ENCODE assay signal across 1 cellular context in genomic region chr2:18559941-18560796, GRCh38.
TF ChIP-seq lines count a peak whose summit lies in the region.

TSS of gene RDH14 (minus strand) at chr2:18560653. CDS start at chr2:18560572, 81 bp downstream.

TF ChIP-seq in GM12878, 131 proteins besides CTCF, POLR2A, EP300 and RAD21 (continued from another document and continues in another):
- TF ChIP-seq E2F8 (IDR thresholded peaks at IDR 0.05; ENCODE audit: low read depth, partially characterized antibody) (no peak), TAF1 (IDR thresholded peaks at IDR 0.05; ENCODE audit: borderline replicate concordance, low read depth, low read length) (peak; percentile 45; the same call in 1 of the 2 replicates), ESRRA (IDR thresholded peaks at IDR 0.05; ENCODE audit: low read length) (no peak), SPI1 (IDR thresholded peaks at IDR 0.05; ENCODE audit: borderline replicate concordance, insufficient read depth, low read depth, low read length) (peak; percentile 31; the same call in 1 of the 2 replicates), IKZF2 (IDR thresholded peaks at IDR 0.05) (no peak), CREB1 (IDR thresholded peaks at IDR 0.05; ENCODE audit: low read depth) (peak; percentile 94), FOS (IDR thresholded peaks at IDR 0.05; ENCODE audit: borderline replicate concordance, extremely low read depth, insufficient read length) (no peak), ELK1 (IDR thresholded peaks at IDR 0.05; ENCODE audit: low read depth, low read length) (peak; percentile 71; the same call in 1 of the 2 replicates), RUNX3 (IDR thresholded peaks at IDR 0.05; ENCODE audit: low read length) (0 out of 2 replicates have a peak, but pooled peaks have one; percentile 22), NRF1 (conservative IDR thresholded peaks at IDR 0.05; ENCODE audit: low read depth, low read length) (no peak), SUZ12 (IDR thresholded peaks at IDR 0.05; ENCODE audit: unreplicated experiment) (no peak), MEF2B (IDR thresholded peaks at IDR 0.05; ENCODE audit: partially characterized antibody, poor library complexity, severe bottlenecking) (no peak), EZH2 (IDR thresholded peaks at IDR 0.05; ENCODE audit: borderline replicate concordance, control insufficient read depth, low read depth, low read length) (no peak), ASH2L (IDR thresholded peaks at IDR 0.05; ENCODE audit: borderline replicate concordance, low read depth) (0 out of 2 replicates have a peak, but pooled peaks have one; percentile 71), ZBTB33 (IDR thresholded peaks at IDR 0.05) (no peak), ZBTB4 (CRISPR knock-in tag; IDR thresholded peaks at IDR 0.05) (no peak), RELB (IDR thresholded peaks at IDR 0.05; ENCODE audit: low read depth) (peak; percentile 97), LARP7 (IDR thresholded peaks at IDR 0.05) (peak; percentile 99), IRF4 (IDR thresholded peaks at IDR 0.05; ENCODE audit: low read depth, low read length) (no peak), SIX5 (IDR thresholded peaks at IDR 0.05; ENCODE audit: low read depth, low read length, severe bottlenecking) (peak; percentile 92), BRCA1 (IDR thresholded peaks at IDR 0.05; ENCODE audit: low read depth, low read length) (no peak), BCL11A (IDR thresholded peaks at IDR 0.05; ENCODE audit: low read depth, low read length) (no peak), TARDBP (IDR thresholded peaks at IDR 0.05; ENCODE audit: borderline replicate concordance) (0 out of 2 replicates have a peak, but pooled peaks have one; percentile 53), PML (IDR thresholded peaks at IDR 0.05; ENCODE audit: low read length) (peak; percentile 54; the same call in 1 of the 2 replicates), EGR1 (IDR thresholded peaks at IDR 0.05; ENCODE audit: borderline replicate concordance in 1 of 2, low read depth in 2 of 2, low read length in 2 of 2) (peak; percentile 33 to 72; a peak in 2 of 3 replicates), STAT3 (IDR thresholded peaks at IDR 0.05; ENCODE audit: low read depth, low read length) (no peak), NR2F1 (conservative IDR thresholded peaks at IDR 0.05) (peak; percentile 61; the same call in 1 of the 2 replicates), PAX5 (IDR thresholded peaks at IDR 0.05; ENCODE audit: borderline replicate concordance, low read depth, low read length) (no peak), SRF (IDR thresholded peaks at IDR 0.05; ENCODE audit: low read depth in 2 of 2, low read length in 2 of 2) (peak in 1 of 2 experiments; percentile 32; a peak in 2 of 4 replicates), BACH1 (IDR thresholded peaks at IDR 0.05; ENCODE audit: borderline replicate concordance) (peak; percentile 82), POLR2AphosphoS2 (IDR thresholded peaks at IDR 0.05; ENCODE audit: low read depth, low read length) (0 out of 2 replicates have a peak, but pooled peaks have one; percentile 53), SMC3 (IDR thresholded peaks at IDR 0.05; ENCODE audit: borderline replicate concordance, low read length) (no peak), SREBF1 (IDR thresholded peaks at IDR 0.05; ENCODE audit: low read length) (peak; percentile 77), JUND (IDR thresholded peaks at IDR 0.05; ENCODE audit: low read depth, low read length) (peak; percentile 72), POU2F2 (IDR thresholded peaks at IDR 0.05; ENCODE audit: borderline replicate concordance, low read depth, low read length) (no peak), E2F4 (IDR thresholded peaks at IDR 0.05; ENCODE audit: low read depth, low read length) (no peak), SMAD1 (IDR thresholded peaks at IDR 0.05; ENCODE audit: low read depth, partially characterized antibody) (no peak), NR2C1 (IDR thresholded peaks at IDR 0.05) (peak; percentile 82), FOXM1 (IDR thresholded peaks at IDR 0.05; ENCODE audit: low read depth, low read length) (no peak), HDGF (IDR thresholded peaks at IDR 0.05) (peak; percentile 49; the same call in 1 of the 2 replicates), HCFC1 (IDR thresholded peaks at IDR 0.05; ENCODE audit: low read length) (peak; percentile 98), ZNF384 (IDR thresholded peaks at IDR 0.05; ENCODE audit: borderline replicate concordance, low read depth, low read length) (no peak), CBFB (IDR thresholded peaks at IDR 0.05; ENCODE audit: low read depth) (peak; percentile 58; the same call in 1 of the 2 replicates), CUX1 (IDR thresholded peaks at IDR 0.05; ENCODE audit: insufficient replicate concordance, low read depth, low read length) (no peak), MAX (IDR thresholded peaks at IDR 0.05; ENCODE audit: low read depth, low read length) (no peak)
